In the genomic region with DNA sequence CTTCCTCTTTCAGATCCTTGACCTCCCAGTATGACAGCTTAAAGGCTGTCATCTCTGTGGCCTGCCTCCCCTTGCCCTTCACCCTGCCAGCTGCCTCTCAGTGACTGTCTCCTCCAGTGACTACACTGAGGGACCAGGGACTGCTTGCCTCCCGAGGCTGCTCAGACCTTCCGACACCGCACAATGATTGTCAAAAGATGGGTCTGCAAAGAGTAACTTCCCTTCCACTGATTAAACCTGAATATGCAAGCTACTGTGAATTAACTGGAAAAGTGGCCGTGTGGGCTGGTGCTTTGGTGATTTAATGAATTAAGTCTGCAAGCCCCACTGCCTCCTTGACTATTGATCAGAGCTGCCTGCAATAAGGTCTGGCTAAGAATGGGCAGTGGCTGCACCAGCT, we compare ENCODE assay signal across 9 cellular contexts. TPM values are rescaled to one million over a fixed set of nuclear protein-coding genes. Genes with fewer than 3 reads are reported as not detected.
DNase-seq lines count a peak whose midpoint lies in the region; ATAC-seq and TF ChIP-seq lines count a peak whose summit lies in the region.
"Not testable (repeated sequence)": the region's sequence is repeated elsewhere in the genome, so short reads cannot be mapped to it uniquely, and the experiment has no call there.
"Had no signal": no experiment of that assay in that cellular context is flagged by ENCODE, and none has a peak within 500 bp of the region (broad histone marks: within the 10 kb centered on the region; RNA-seq: fewer than 3 reads in every experiment).

No MANE protein-coding gene starts in this region.

- intact Hi-C loops in activated CD4-positive, alpha-beta T cell treated with anti-CD3 and anti-CD28 coated beads, Interleukin-2, amount 10 ng/mL, durations not matched to agents 24 days and 14 days (cut with micrococcal nuclease); left ventricle myocardium superior (cut with micrococcal nuclease): not testable (repeated sequence)

- not testable (repeated sequence) for ATAC-seq in left ventricle myocardium superior

- not testable (repeated sequence) for H3K27me3 ChIP-seq in cardiac muscle cell

- not testable (repeated sequence) for TF ChIP-seq CTCF in cardiac muscle cell (IDR thresholded peaks at IDR 0.05; ENCODE audit: low read depth, low read length)

- H3K36me3 ChIP-seq in cardiac muscle cell = not testable (repeated sequence)

- not testable (repeated sequence) for H3K36me3 Mint-ChIP-seq in activated CD4-positive, alpha-beta T cell treated with anti-CD3 and anti-CD28 coated beads, Interleukin-2, amount 10 ng/mL, durations not matched to agents 24 days and 14 days (ENCODE audit: low read depth)

- peak overlapping the region; percentile 87 for H3K27ac ChIP-seq in cardiac muscle cell

- peak; percentile 58 for DNase-seq in activated CD4-positive, alpha-beta T cell treated with anti-CD3 and anti-CD28 coated beads, Interleukin-2, amount 10 ng/mL, durations not matched to agents 24 days and 14 days
- DNase-seq in activated naive CD4-positive, alpha-beta T cell treated with anti-CD3 and anti-CD28 coated beads, Interleukin-2, amount 50 U/mL, for 16 hours = peak; percentile 1
- DNase-seq in cardiac muscle cell (ENCODE audit: low read depth in 1 of 2, low spot score in 1 of 2) (peak in 1 of 2 donors; percentile 3), left ventricle myocardium superior (peak; percentile 1), islet precursor cell (peak; percentile 12), retina (peak; percentile 1)

- not testable (repeated sequence) for H3K4me3 ChIP-seq in cardiac muscle cell

- H3K9me3 ChIP-seq in cardiac muscle cell (ENCODE audit: low read depth) = not testable (repeated sequence)

- H3K4me1 ChIP-seq in cardiac muscle cell (ENCODE audit: low read depth) = not testable (repeated sequence)

- not testable (repeated sequence) for H3K4me1 Mint-ChIP-seq in activated CD4-positive, alpha-beta T cell treated with anti-CD3 and anti-CD28 coated beads, Interleukin-2, amount 10 ng/mL, durations not matched to agents 24 days and 14 days

- not testable (repeated sequence) for H3K9me3 Mint-ChIP-seq in activated CD4-positive, alpha-beta T cell treated with anti-CD3 and anti-CD28 coated beads, Interleukin-2, amount 10 ng/mL, durations not matched to agents 24 days and 14 days

- H3K27me3 Mint-ChIP-seq in activated CD4-positive, alpha-beta T cell treated with anti-CD3 and anti-CD28 coated beads, Interleukin-2, amount 10 ng/mL, durations not matched to agents 24 days and 14 days = not testable (repeated sequence)

- H3K27ac Mint-ChIP-seq in activated CD4-positive, alpha-beta T cell treated with anti-CD3 and anti-CD28 coated beads, Interleukin-2, amount 10 ng/mL, durations not matched to agents 24 days and 14 days = not testable (repeated sequence)

- H3K4me3 Mint-ChIP-seq in activated CD4-positive, alpha-beta T cell treated with anti-CD3 and anti-CD28 coated beads, Interleukin-2, amount 10 ng/mL, durations not matched to agents 24 days and 14 days = not testable (repeated sequence)

RNA-seq across cellular contexts. Expression of gene DGCR6, which starts 21.7 kb away (rescaled TPM):
- total RNA-seq in activated CD4-positive, alpha-beta T cell treated with anti-CD3 and anti-CD28 coated beads, Interleukin-2, amount 10 ng/mL, durations not matched to agents 24 days and 14 days = 1.3 and 1.5 TPM in 2 replicates
- 22.3 and 26.2 TPM in 2 replicates for total RNA-seq in cardiac muscle cell
- 41.4 and 44.8 TPM in 2 replicates for polyA plus RNA-seq in cardiac muscle cell
- 11.2 TPM for total RNA-seq in left ventricle myocardium superior

RNA-seq across cellular contexts. Expression of gene PRODH, which starts 51.6 kb away (rescaled TPM):
- total RNA-seq in activated CD4-positive, alpha-beta T cell treated with anti-CD3 and anti-CD28 coated beads, Interleukin-2, amount 10 ng/mL, durations not matched to agents 24 days and 14 days = 0.83 and 0.98 TPM in 2 replicates
- 2.1 and 7.1 TPM in 2 replicates for total RNA-seq in cardiac muscle cell
- polyA plus RNA-seq in cardiac muscle cell = 3.4 and 5.1 TPM in 2 replicates
- total RNA-seq in left ventricle myocardium superior = 9.1 TPM
- total RNA-seq: CD4-positive, CD25-positive, alpha-beta regulatory T cell had no signal
- polyA plus RNA-seq: AG04450; CD14-positive monocyte; CD4-positive, CD25-positive, alpha-beta regulatory T cell had no signal
